ENCODE assay signal across 10 cellular contexts in the genomic region with DNA sequence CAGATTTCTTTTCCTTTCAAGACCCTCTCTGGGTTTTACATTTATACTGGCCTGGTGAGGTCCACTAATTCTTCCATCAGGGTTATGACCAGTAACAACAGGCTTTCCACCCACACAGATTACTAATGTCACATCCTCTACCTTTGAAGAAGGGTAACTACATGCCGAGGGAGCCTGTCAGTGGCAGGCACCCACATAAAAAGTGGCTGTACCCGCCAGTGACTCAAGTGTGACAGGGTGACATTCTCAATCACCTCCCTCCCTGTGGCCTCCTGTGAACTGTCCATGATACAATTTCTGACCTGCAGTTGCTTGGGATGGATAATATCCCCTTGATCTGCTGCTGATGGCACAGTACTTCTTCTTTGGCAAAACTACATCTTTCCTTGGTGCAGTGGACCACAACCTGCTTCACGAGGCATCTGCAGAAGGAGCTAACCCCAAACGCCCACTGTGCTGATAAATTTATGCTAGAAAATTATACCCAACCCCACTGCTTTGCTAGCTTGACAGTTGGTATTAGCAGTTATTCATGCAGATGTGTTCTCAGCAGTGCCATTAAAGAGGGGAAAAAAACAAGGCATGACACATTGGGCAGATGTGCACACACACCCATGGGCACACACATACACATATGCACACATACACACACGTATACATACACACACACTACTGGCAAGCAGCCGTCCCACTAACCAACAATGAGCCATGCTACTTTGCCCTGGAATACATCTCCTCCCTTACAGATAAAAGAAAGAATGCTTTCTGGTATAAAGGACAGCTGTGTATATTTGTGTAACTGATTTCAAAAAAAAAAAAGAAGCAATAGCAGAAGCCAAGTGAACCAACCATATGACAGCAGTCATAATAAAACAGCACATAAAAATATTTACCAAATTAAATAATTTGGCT. TPM values are rescaled to one million over a fixed set of nuclear protein-coding genes. Genes with fewer than 3 reads are reported as not detected.
DNase-seq lines count a peak whose midpoint lies in the region; ATAC-seq and TF ChIP-seq lines count a peak whose summit lies in the region.
"Had no signal": no experiment of that assay in that cellular context is flagged by ENCODE, and none has a peak within 500 bp of the region (broad histone marks: within the 10 kb centered on the region; RNA-seq: fewer than 3 reads in every experiment).

No MANE protein-coding gene starts in this region.

- peak overlapping the region in 6 of 7 donors; percentile 72 to 95 (median 82) for H3K27ac Mint-ChIP-seq in CD14-positive monocyte
- peak overlapping the region; percentile 57 to 88 (median 78) for H3K27ac Mint-ChIP-seq in immature natural killer cell

- H3K4me1 Mint-ChIP-seq in CD14-positive monocyte (peaks cover 49% of the 10 kb centered on the region), immature natural killer cell (peaks cover 87 to 100% of the 10 kb centered on the region in 2 donors)

- no peaks in the 10 kb centered on the region for H3K9me3 Mint-ChIP-seq in CD14-positive monocyte
- no peaks in the 10 kb centered on the region for H3K9me3 Mint-ChIP-seq in immature natural killer cell

- TF ChIP-seq CTCF in CD14-positive monocyte (IDR thresholded peaks at IDR 0.05): no peak

- H3K27me3 Mint-ChIP-seq in CD14-positive monocyte (ENCODE audit: low read depth in 3 of 3) (peaks cover 0 to 3% (median 0%) of the 10 kb centered on the region in 3 donors), immature natural killer cell (ENCODE audit: low read depth in 3 of 3) (no peaks in the 10 kb centered on the region)

- peak; percentile 57 for DNase-seq in CD14-positive monocyte (ENCODE audit: low spot score)
- peak; percentile 58 for DNase-seq in activated CD8-positive, alpha-beta memory T cell treated with anti-CD3 and anti-CD28 coated beads for 24 hours
- no peak for DNase-seq in immature natural killer cell
- no peak for DNase-seq in DMS 273 treated with DMSO at 0.1 percent for 48 hours (lab: John Stamatoyannopoulos, UW)
- no peak for DNase-seq in OCI-M2 (lab: John Stamatoyannopoulos, UW; ENCODE audit: unreplicated experiment)
- DNase-seq: DMS153; effector memory CD4-positive, alpha-beta T cell had no signal

- no peak overlapping the region for H3K4me3 Mint-ChIP-seq in CD14-positive monocyte
- H3K4me3 Mint-ChIP-seq in immature natural killer cell: peak overlapping the region; percentile 11 to 57 (median 41)

- H3K36me3 Mint-ChIP-seq in CD14-positive monocyte (peaks cover 28 to 29% of the 10 kb centered on the region in 2 donors), immature natural killer cell (peaks cover 6 to 13% (median 13%) of the 10 kb centered on the region in 3 donors)

- ATAC-seq in GM21381 (IDR thresholded peaks at IDR 0.05; ENCODE audit: unreplicated experiment): peak; percentile 45
- no peak for ATAC-seq in HG02588 (IDR thresholded peaks at IDR 0.05; ENCODE audit: unreplicated experiment)
- ATAC-seq in HG03521 (IDR thresholded peaks at IDR 0.05; ENCODE audit: unreplicated experiment): no peak

- intact Hi-C loops in CD14-positive monocyte (cut with micrococcal nuclease): loop anchor here in 1 of 2 donors (2.0 kb wide), 1 partner anchor 20 kb away; the partner anchor contains the start of gene GFOD1

RNA-seq across cellular contexts. Expression of gene GFOD1, which starts 20.8 kb away (rescaled TPM):
- polyA plus RNA-seq in CD14-positive monocyte (1 to 10 TPM; 2.4 TPM), immature natural killer cell (10 to 100 TPM; 22.5 to 68.8 (median 49.3) TPM)

Comparison
In these comparisons a context has a peak if more than half of its experiments do, and no peak if none do; other contexts are left out.
1. DNase-seq: peak in CD14-positive monocyte (single experiment) and activated CD8-positive, alpha-beta memory T cell treated with anti-CD3 and anti-CD28 coated beads for 24 hours (single experiment); none in immature natural killer cell (0 of 3), DMS 273 treated with DMSO at 0.1 percent for 48 hours (single experiment) and OCI-M2 (single experiment).
2. H3K4me3 Mint-ChIP-seq: peak in immature natural killer cell (5 of 5); none in CD14-positive monocyte (0 of 2).
3. RNA of gene GFOD1, which starts 20.8 kb away (polyA plus RNA-seq): 22.5 to 68.8 TPM in immature natural killer cell; 2.4 TPM in CD14-positive monocyte; every median in the first group is over 4 times any median in the second.